24 cellular contexts compared by ENCODE assay signal in genomic region chr11:130544266-130544665, GRCh38.
"Had no signal": no experiment of that assay in that cellular context is flagged by ENCODE, and none has a peak within 500 bp of the region (broad histone marks: within the 10 kb centered on the region; RNA-seq: fewer than 3 reads in every experiment).

No MANE protein-coding gene starts in this region.

- H3K4me3 ChIP-seq: colonic mucosa, coronary artery, dorsolateral prefrontal cortex, esophagus muscularis mucosa, esophagus squamous epithelium, gastrocnemius medialis, gastroesophageal sphincter, heart left ventricle, heart right ventricle had no signal

- H3K4me1 ChIP-seq: colonic mucosa, esophagus muscularis mucosa, esophagus squamous epithelium, foreskin keratinocyte, gastroesophageal sphincter had no signal

- H3K27me3 ChIP-seq: colonic mucosa, esophagus muscularis mucosa, esophagus squamous epithelium, gastrocnemius medialis, gastroesophageal sphincter, heart left ventricle, heart right ventricle had no signal

- DNase-seq: colonic mucosa; cortex of kidney; dermis blood vessel endothelial cell; dorsolateral prefrontal cortex; effector CD4-positive, alpha-beta T cell; effector CD8-positive, alpha-beta T cell; effector memory CD4-positive, alpha-beta T cell; effector memory CD8-positive, alpha-beta T cell; endodermal cell; erythroblast; esophagus squamous epithelium; foreskin fibroblast; foreskin keratinocyte; foreskin melanocyte; gastrocnemius medialis; glutamatergic neuron; head of caudate nucleus; heart left ventricle; heart right ventricle had no signal

- H3K27ac ChIP-seq: colonic mucosa, coronary artery, dorsolateral prefrontal cortex, epithelial cell of prostate, esophagus muscularis mucosa, esophagus squamous epithelium, foreskin keratinocyte, gastrocnemius medialis, gastroesophageal sphincter, heart left ventricle, heart right ventricle had no signal

- ATAC-seq: effector memory CD8-positive, alpha-beta T cell; esophagus mucosa; foreskin keratinocyte; gastrocnemius medialis; gastroesophageal sphincter; heart right ventricle had no signal

- H3K9me3 ChIP-seq: colonic mucosa, esophagus muscularis mucosa, esophagus squamous epithelium, gastrocnemius medialis, gastroesophageal sphincter, heart left ventricle had no signal

- H3K36me3 ChIP-seq: colonic mucosa, esophagus muscularis mucosa, esophagus squamous epithelium, gastrocnemius medialis, gastroesophageal sphincter, heart left ventricle, heart right ventricle had no signal
